2 cellular contexts compared by ENCODE assay signal in the genomic region with DNA sequence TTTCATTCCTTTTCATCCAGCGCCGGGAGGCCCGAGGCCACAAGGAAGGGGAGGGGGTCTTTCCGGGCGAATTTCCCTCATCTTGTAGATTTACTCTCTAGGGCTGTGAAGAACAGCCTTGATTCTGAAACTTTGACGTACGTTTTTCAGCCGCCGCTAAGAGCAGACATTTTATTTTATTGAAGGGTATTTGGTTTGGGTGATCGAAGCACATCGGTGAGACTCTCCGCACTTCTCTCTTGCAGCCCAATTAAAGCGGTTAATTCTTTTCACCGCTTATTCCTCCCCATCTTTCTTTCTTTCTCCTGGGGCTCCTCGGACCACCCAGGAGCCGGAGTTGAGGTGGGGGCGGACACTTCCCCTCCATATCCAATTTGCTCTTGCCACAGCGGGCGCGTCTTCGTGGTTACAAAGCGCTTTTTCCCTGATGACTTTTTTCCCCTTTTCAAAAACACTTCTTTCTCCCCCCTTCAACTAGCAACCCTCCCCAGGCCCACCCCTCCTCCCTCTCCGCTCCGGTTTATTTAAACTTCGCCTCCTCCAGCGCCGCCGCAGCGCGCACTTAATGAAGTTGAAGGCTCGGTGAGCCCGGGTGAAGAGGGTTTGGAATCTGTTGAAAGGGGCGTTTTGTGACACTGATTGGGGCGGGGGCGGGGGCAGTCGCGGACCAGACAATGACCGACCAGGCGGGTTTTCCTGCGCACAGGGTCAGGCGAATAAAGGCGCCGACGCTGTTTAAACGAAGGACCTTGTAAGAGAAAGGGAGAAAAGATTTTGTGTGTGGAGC.
TF ChIP-seq lines count a peak whose summit lies in the region.

No MANE protein-coding gene starts in this region.

TF ChIP-seq in SK-N-SH, 30 proteins besides CTCF, POLR2A, EP300 and RAD21 (continued from another document):
- TF ChIP-seq, protein P1, sequence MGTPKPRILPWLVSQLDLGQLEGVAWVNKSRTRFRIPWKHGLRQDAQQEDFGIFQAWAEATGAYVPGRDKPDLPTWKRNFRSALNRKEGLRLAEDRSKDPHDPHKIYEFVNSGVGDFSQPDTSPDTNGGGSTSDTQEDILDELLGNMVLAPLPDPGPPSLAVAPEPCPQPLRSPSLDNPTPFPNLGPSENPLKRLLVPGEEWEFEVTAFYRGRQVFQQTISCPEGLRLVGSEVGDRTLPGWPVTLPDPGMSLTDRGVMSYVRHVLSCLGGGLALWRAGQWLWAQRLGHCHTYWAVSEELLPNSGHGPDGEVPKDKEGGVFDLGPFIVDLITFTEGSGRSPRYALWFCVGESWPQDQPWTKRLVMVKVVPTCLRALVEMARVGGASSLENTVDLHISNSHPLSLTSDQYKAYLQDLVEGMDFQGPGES (IDR thresholded peaks at IDR 0.05; ENCODE audit: low read depth, low read length), result no peak
- TF ChIP-seq, protein P2, sequence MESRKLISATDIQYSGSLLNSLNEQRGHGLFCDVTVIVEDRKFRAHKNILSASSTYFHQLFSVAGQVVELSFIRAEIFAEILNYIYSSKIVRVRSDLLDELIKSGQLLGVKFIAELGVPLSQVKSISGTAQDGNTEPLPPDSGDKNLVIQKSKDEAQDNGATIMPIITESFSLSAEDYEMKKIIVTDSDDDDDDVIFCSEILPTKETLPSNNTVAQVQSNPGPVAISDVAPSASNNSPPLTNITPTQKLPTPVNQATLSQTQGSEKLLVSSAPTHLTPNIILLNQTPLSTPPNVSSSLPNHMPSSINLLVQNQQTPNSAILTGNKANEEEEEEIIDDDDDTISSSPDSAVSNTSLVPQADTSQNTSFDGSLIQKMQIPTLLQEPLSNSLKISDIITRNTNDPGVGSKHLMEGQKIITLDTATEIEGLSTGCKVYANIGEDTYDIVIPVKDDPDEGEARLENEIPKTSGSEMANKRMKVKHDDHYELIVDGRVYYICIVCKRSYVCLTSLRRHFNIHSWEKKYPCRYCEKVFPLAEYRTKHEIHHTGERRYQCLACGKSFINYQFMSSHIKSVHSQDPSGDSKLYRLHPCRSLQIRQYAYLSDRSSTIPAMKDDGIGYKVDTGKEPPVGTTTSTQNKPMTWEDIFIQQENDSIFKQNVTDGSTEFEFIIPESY (IDR thresholded peaks at IDR 0.05; ENCODE audit: borderline replicate concordance, low read depth), result no peak
- no peak for TF ChIP-seq YY1 (IDR thresholded peaks at IDR 0.05; ENCODE audit: low read depth)
- TF ChIP-seq, protein P3, sequence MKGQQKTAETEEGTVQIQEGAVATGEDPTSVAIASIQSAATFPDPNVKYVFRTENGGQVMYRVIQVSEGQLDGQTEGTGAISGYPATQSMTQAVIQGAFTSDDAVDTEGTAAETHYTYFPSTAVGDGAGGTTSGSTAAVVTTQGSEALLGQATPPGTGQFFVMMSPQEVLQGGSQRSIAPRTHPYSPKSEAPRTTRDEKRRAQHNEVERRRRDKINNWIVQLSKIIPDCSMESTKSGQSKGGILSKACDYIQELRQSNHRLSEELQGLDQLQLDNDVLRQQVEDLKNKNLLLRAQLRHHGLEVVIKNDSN (IDR thresholded peaks at IDR 0.05; ENCODE audit: borderline replicate concordance, low read depth), result no peak

TF ChIP-seq in SK-N-SH treated with all-trans-retinoic acid at 6 μM for 48 hours, 23 proteins besides CTCF, POLR2A, EP300 and RAD21 (continued from another document):
- TF ChIP-seq, protein P4, sequence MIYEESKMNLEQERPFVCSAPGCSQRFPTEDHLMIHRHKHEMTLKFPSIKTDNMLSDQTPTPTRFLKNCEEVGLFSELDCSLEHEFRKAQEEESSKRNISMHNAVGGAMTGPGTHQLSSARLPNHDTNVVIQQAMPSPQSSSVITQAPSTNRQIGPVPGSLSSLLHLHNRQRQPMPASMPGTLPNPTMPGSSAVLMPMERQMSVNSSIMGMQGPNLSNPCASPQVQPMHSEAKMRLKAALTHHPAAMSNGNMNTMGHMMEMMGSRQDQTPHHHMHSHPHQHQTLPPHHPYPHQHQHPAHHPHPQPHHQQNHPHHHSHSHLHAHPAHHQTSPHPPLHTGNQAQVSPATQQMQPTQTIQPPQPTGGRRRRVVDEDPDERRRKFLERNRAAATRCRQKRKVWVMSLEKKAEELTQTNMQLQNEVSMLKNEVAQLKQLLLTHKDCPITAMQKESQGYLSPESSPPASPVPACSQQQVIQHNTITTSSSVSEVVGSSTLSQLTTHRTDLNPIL (CRISPR knock-in tag; IDR thresholded peaks at IDR 0.05; ENCODE audit: low read depth), result no peak
- no peak for TF ChIP-seq TOX (CRISPR knock-in tag; IDR thresholded peaks at IDR 0.05; ENCODE audit: borderline replicate concordance)
- no peak for TF ChIP-seq ARNTL (CRISPR knock-in tag; IDR thresholded peaks at IDR 0.05; ENCODE audit: borderline replicate concordance, low read depth)
- TF ChIP-seq BACH2 (CRISPR knock-in tag; IDR thresholded peaks at IDR 0.05; ENCODE audit: borderline replicate concordance), result no peak
- no peak for TF ChIP-seq ZC3H10 (CRISPR knock-in tag; IDR thresholded peaks at IDR 0.05)
